ENCODE assay signal across 1 cellular context in genomic region chr12:52945389-52946232, GRCh38.
TF ChIP-seq lines count a peak whose summit lies in the region.

No MANE protein-coding gene starts in this region.

TF ChIP-seq in WTC11, 78 proteins besides CTCF, POLR2A, EP300 and RAD21 (continues in another document):
- TF ChIP-seq FOXP1 (CRISPR knock-in tag; IDR thresholded peaks at IDR 0.05; ENCODE audit: borderline replicate concordance), result no peak
- TF ChIP-seq, protein P1, sequence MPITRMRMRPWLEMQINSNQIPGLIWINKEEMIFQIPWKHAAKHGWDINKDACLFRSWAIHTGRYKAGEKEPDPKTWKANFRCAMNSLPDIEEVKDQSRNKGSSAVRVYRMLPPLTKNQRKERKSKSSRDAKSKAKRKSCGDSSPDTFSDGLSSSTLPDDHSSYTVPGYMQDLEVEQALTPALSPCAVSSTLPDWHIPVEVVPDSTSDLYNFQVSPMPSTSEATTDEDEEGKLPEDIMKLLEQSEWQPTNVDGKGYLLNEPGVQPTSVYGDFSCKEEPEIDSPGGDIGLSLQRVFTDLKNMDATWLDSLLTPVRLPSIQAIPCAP (CRISPR knock-in tag; IDR thresholded peaks at IDR 0.05), result no peak
- TF ChIP-seq ZNF281 (CRISPR knock-in tag; IDR thresholded peaks at IDR 0.05), result no peak
- TF ChIP-seq E2F4 (CRISPR knock-in tag; IDR thresholded peaks at IDR 0.05; ENCODE audit: borderline replicate concordance, low read depth), result no peak
- TF ChIP-seq, protein P2, sequence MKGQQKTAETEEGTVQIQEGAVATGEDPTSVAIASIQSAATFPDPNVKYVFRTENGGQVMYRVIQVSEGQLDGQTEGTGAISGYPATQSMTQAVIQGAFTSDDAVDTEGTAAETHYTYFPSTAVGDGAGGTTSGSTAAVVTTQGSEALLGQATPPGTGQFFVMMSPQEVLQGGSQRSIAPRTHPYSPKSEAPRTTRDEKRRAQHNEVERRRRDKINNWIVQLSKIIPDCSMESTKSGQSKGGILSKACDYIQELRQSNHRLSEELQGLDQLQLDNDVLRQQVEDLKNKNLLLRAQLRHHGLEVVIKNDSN (CRISPR knock-in tag; IDR thresholded peaks at IDR 0.05), result no peak
- TF ChIP-seq TEAD4 (CRISPR knock-in tag; IDR thresholded peaks at IDR 0.05), result peak; percentile 72; the same call in 1 of the 2 replicates
- TF ChIP-seq JUN (CRISPR knock-in tag; IDR thresholded peaks at IDR 0.05), result no peak; the same call in 1 of the 2 replicates
- no peak for TF ChIP-seq RELA (CRISPR knock-in tag; IDR thresholded peaks at IDR 0.05; ENCODE audit: borderline replicate concordance)
- TF ChIP-seq OVOL2 (CRISPR knock-in tag; IDR thresholded peaks at IDR 0.05; ENCODE audit: borderline replicate concordance), result no peak
- TF ChIP-seq ZNF219 (CRISPR knock-in tag; IDR thresholded peaks at IDR 0.05; ENCODE audit: borderline replicate concordance), result 0 out of 2 replicates have a peak, but pooled peaks have one; percentile 56
- no peak for TF ChIP-seq NR1H2 (CRISPR knock-in tag; IDR thresholded peaks at IDR 0.05)
- no peak for TF ChIP-seq RORB (CRISPR knock-in tag; IDR thresholded peaks at IDR 0.05)
- TF ChIP-seq ZNF416 (CRISPR knock-in tag; IDR thresholded peaks at IDR 0.05), result no peak
- TF ChIP-seq, protein P3, sequence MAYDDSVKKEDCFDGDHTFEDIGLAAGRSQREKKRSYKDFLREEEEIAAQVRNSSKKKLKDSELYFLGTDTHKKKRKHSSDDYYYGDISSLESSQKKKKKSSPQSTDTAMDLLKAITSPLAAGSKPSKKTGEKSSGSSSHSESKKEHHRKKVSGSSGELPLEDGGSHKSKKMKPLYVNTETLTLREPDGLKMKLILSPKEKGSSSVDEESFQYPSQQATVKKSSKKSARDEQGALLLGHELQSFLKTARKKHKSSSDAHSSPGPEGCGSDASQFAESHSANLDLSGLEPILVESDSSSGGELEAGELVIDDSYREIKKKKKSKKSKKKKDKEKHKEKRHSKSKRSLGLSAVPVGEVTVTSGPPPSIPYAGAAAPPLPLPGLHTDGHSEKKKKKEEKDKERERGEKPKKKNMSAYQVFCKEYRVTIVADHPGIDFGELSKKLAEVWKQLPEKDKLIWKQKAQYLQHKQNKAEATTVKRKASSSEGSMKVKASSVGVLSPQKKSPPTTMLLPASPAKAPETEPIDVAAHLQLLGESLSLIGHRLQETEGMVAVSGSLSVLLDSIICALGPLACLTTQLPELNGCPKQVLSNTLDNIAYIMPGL (CRISPR knock-in tag; IDR thresholded peaks at IDR 0.05), result no peak
- TF ChIP-seq, protein P4, sequence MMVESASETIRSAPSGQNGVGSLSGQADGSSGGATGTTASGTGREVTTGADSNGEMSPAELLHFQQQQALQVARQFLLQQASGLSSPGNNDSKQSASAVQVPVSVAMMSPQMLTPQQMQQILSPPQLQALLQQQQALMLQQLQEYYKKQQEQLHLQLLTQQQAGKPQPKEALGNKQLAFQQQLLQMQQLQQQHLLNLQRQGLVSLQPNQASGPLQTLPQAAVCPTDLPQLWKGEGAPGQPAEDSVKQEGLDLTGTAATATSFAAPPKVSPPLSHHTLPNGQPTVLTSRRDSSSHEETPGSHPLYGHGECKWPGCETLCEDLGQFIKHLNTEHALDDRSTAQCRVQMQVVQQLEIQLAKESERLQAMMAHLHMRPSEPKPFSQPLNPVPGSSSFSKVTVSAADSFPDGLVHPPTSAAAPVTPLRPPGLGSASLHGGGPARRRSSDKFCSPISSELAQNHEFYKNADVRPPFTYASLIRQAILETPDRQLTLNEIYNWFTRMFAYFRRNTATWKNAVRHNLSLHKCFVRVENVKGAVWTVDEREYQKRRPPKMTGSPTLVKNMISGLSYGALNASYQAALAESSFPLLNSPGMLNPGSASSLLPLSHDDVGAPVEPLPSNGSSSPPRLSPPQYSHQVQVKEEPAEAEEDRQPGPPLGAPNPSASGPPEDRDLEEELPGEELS (CRISPR knock-in tag; IDR thresholded peaks at IDR 0.05), result no peak
- TF ChIP-seq PRRX2 (CRISPR knock-in tag; IDR thresholded peaks at IDR 0.05), result no peak
- no peak for TF ChIP-seq ESRRA (CRISPR knock-in tag; IDR thresholded peaks at IDR 0.05; ENCODE audit: borderline replicate concordance)
- 0 out of 2 replicates have a peak, but pooled peaks have one; percentile 32 for TF ChIP-seq MAX (CRISPR knock-in tag; IDR thresholded peaks at IDR 0.05)
- TF ChIP-seq, protein P5, sequence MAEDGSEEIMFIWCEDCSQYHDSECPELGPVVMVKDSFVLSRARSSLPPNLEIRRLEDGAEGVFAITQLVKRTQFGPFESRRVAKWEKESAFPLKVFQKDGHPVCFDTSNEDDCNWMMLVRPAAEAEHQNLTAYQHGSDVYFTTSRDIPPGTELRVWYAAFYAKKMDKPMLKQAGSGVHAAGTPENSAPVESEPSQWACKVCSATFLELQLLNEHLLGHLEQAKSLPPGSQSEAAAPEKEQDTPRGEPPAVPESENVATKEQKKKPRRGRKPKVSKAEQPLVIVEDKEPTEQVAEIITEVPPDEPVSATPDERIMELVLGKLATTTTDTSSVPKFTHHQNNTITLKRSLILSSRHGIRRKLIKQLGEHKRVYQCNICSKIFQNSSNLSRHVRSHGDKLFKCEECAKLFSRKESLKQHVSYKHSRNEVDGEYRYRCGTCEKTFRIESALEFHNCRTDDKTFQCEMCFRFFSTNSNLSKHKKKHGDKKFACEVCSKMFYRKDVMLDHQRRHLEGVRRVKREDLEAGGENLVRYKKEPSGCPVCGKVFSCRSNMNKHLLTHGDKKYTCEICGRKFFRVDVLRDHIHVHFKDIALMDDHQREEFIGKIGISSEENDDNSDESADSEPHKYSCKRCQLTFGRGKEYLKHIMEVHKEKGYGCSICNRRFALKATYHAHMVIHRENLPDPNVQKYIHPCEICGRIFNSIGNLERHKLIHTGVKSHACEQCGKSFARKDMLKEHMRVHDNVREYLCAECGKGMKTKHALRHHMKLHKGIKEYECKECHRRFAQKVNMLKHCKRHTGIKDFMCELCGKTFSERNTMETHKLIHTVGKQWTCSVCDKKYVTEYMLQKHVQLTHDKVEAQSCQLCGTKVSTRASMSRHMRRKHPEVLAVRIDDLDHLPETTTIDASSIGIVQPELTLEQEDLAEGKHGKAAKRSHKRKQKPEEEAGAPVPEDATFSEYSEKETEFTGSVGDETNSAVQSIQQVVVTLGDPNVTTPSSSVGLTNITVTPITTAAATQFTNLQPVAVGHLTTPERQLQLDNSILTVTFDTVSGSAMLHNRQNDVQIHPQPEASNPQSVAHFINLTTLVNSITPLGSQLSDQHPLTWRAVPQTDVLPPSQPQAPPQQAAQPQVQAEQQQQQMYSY (CRISPR knock-in tag; IDR thresholded peaks at IDR 0.05), result no peak
- TF ChIP-seq CREB1 (CRISPR knock-in tag; IDR thresholded peaks at IDR 0.05), result no peak
- TF ChIP-seq CREM (CRISPR knock-in tag; IDR thresholded peaks at IDR 0.05), result no peak
- TF ChIP-seq ZNF423 (CRISPR knock-in tag; IDR thresholded peaks at IDR 0.05), result peak; percentile 77
- no peak for TF ChIP-seq ZNF512 (CRISPR knock-in tag; IDR thresholded peaks at IDR 0.05; ENCODE audit: borderline replicate concordance)
- TF ChIP-seq NR3C1 (CRISPR knock-in tag; conservative IDR thresholded peaks at IDR 0.05; ENCODE audit: low read depth), result no peak
- TF ChIP-seq, protein P6, sequence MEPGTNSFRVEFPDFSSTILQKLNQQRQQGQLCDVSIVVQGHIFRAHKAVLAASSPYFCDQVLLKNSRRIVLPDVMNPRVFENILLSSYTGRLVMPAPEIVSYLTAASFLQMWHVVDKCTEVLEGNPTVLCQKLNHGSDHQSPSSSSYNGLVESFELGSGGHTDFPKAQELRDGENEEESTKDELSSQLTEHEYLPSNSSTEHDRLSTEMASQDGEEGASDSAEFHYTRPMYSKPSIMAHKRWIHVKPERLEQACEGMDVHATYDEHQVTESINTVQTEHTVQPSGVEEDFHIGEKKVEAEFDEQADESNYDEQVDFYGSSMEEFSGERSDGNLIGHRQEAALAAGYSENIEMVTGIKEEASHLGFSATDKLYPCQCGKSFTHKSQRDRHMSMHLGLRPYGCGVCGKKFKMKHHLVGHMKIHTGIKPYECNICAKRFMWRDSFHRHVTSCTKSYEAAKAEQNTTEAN (CRISPR knock-in tag; IDR thresholded peaks at IDR 0.05), result no peak
- peak; percentile 64; the same call in 1 of the 2 replicates for TF ChIP-seq ZNF532 (CRISPR knock-in tag; IDR thresholded peaks at IDR 0.05; ENCODE audit: borderline replicate concordance)
- TF ChIP-seq IRF2 (CRISPR knock-in tag; IDR thresholded peaks at IDR 0.05; ENCODE audit: borderline replicate concordance, low read depth), result no peak
- 0 out of 2 replicates have a peak, but pooled peaks have one; percentile 45 for TF ChIP-seq ZNF317 (CRISPR knock-in tag; IDR thresholded peaks at IDR 0.05; ENCODE audit: borderline replicate concordance, low read depth)
- TF ChIP-seq TCF7 (CRISPR knock-in tag; IDR thresholded peaks at IDR 0.05; ENCODE audit: low read depth), result no peak
- no peak for TF ChIP-seq ELF4 (CRISPR knock-in tag; IDR thresholded peaks at IDR 0.05; ENCODE audit: low read depth)
- no peak for TF ChIP-seq ZNF263 (CRISPR knock-in tag; IDR thresholded peaks at IDR 0.05; ENCODE audit: low read depth)
- TF ChIP-seq, protein P7, sequence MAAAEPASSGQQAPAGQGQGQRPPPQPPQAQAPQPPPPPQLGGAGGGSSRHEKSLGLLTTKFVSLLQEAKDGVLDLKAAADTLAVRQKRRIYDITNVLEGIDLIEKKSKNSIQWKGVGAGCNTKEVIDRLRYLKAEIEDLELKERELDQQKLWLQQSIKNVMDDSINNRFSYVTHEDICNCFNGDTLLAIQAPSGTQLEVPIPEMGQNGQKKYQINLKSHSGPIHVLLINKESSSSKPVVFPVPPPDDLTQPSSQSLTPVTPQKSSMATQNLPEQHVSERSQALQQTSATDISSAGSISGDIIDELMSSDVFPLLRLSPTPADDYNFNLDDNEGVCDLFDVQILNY (CRISPR knock-in tag; IDR thresholded peaks at IDR 0.05), result no peak
- no peak; the same call in 1 of the 2 replicates for TF ChIP-seq CBFB (CRISPR knock-in tag; IDR thresholded peaks at IDR 0.05; ENCODE audit: low read depth)
- TF ChIP-seq ETV6 (CRISPR knock-in tag; IDR thresholded peaks at IDR 0.05), result 0 out of 2 replicates have a peak, but pooled peaks have one; percentile 43
- TF ChIP-seq ZNF138 (CRISPR knock-in tag; conservative IDR thresholded peaks at IDR 0.05), result no peak
- TF ChIP-seq JAZF1 (CRISPR knock-in tag; IDR thresholded peaks at IDR 0.05), result no peak
